8 cellular contexts compared by ENCODE assay signal in the genomic region with DNA sequence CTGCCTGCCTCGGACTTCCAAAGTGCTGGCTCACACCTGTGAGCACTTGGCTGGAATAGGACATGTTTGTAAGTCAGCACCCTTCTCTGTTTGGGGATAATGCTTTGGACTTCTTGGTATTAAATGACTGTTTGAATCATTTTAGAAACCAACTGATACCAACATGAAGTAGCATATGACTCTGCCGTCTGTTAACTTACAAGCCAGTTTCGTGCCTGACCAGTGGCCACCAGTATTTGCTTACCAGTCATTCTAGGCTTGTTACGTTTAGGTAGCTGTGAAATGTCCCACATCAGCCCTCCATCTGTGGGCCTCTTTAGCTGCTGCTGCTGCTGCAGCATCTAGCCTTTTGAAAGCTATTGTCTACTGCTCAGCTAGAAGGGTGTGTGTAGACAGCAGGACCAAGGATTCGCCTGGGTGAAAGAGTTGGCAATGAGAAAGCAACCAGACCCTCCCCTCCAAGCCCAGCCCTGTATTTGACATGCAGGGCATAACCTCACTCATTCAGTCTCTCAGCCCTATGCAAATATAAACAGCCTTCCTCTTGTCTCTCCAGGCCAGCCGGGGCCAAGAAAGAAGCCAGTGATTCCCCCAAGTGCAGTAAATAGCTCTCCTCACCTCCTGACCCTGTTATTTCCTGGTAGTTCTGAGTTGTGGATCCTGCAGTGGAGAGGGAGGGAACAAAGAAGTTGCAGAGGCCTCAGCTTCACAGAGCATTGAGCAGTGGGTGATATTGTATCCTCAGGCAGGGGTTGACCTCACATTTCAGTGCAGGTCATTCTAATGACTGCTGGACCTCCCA. TPM values are rescaled to one million over a fixed set of nuclear protein-coding genes. Genes with fewer than 3 reads are reported as not detected.
A peak's percentile ranks its signal among the peaks of the same experiment; 100 is the strongest.
DNase-seq lines count a peak whose midpoint lies in the region; ATAC-seq and TF ChIP-seq lines count a peak whose summit lies in the region.

No MANE protein-coding gene starts in this region.

- H3K4me1 ChIP-seq in ovary (ENCODE audit: insufficient read depth) (peaks cover 19% of the 10 kb centered on the region), prostate gland (replicated peaks) (no peaks in the 10 kb centered on the region)

- peak; percentile 70 for DNase-seq in NCI-H526 treated with DMSO at 0.1 percent for 48 hours (lab: John Stamatoyannopoulos, UW)
- DNase-seq in head of caudate nucleus, result peak in 38 of 42 donors; percentile 12 to 77 (median 52)
- no peak for DNase-seq in sciatic nerve (ENCODE audit: low spot score)
- DNase-seq in ovary, result no peak
- no peak for DNase-seq in prostate gland (ENCODE audit: low spot score)
- no peak for DNase-seq in NCI-H1417 treated with DMSO at 0.1 percent for 48 hours (lab: John Stamatoyannopoulos, UW)

- H3K27me3 ChIP-seq in ovary (no peaks in the 10 kb centered on the region), prostate gland (replicated peaks; ENCODE audit: insufficient read depth) (no peaks in the 10 kb centered on the region)

- no peaks in the 10 kb centered on the region for H3K9me3 ChIP-seq in ovary
- H3K9me3 ChIP-seq in prostate gland, result no peaks in the 10 kb centered on the region

- H3K27ac ChIP-seq in ovary (peak overlapping the region in 1 of 2 donors; percentile 38), prostate gland (no peak overlapping the region)

- H3K36me3 ChIP-seq in ovary (no peaks in the 10 kb centered on the region), prostate gland (no peaks in the 10 kb centered on the region)

- WGBS in ovary, 3 donors, result 45 to 57% (median 45%) methylated on average over 6 of the region's 6 CpGs
- 63% methylated on average over 6 of the region's 6 CpGs for WGBS in prostate gland

- ATAC-seq in GM18861 (IDR thresholded peaks at IDR 0.05; ENCODE audit: unreplicated experiment) (peak; percentile 90), HG02678 (IDR thresholded peaks at IDR 0.05; ENCODE audit: unreplicated experiment) (peak; percentile 84), sciatic nerve (peak; percentile 93)

- H3K4me3 ChIP-seq in ovary (no peak overlapping the region), prostate gland (no peak overlapping the region)

- no peak for TF ChIP-seq EP300 in ovary (IDR thresholded peaks at IDR 0.05)

- intact Hi-C loops in head of caudate nucleus (cut with DNase I), result no loop called here
- intact Hi-C loops in sciatic nerve (cut with DNase I), result no loop called here
- intact Hi-C loops in ovary (cut with DNase I), result no loop called here
- intact Hi-C loops in prostate gland (cut with DNase I), result no loop called here

- TF ChIP-seq CTCF in ovary (IDR thresholded peaks at IDR 0.05) (no peak), prostate gland (IDR thresholded peaks at IDR 0.05) (no peak)

- no peak for TF ChIP-seq POLR2A in ovary (IDR thresholded peaks at IDR 0.05)
- no peak for TF ChIP-seq POLR2A in prostate gland (IDR thresholded peaks at IDR 0.05)

RNA-seq across cellular contexts. Expression of a gene that starts 51.0 kb away (rescaled TPM):
- 10.8 TPM for total RNA-seq in sciatic nerve
- total RNA-seq in ovary, result 10 to 100 TPM; 10.2 to 16.8 (median 13.4) TPM
- polyA plus RNA-seq in ovary, result 10 to 100 TPM in 1 of 2 donors, 1 to 10 TPM in 1; 8.7 to 18.9 TPM
- 10 to 100 TPM in 1 of 2 donors, 1 to 10 TPM in 1; 9.4 to 19.9 TPM for total RNA-seq in prostate gland

RNA-seq across cellular contexts. Expression of a gene that starts 51.1 kb away (rescaled TPM):
- 1,125 TPM for total RNA-seq in sciatic nerve
- total RNA-seq in ovary, result 1,000 to 10,000 TPM; 3,013 to 4,925 (median 3,735) TPM
- polyA plus RNA-seq in ovary, result 1,000 to 10,000 TPM; 4,714 to 6,966 TPM
- 1,000 to 10,000 TPM; 2,124 to 2,276 TPM for total RNA-seq in prostate gland

Comparison
In these comparisons a context has a peak if more than half of its experiments do, and no peak if none do; other contexts are left out.
1. DNase-seq: peak in NCI-H526 treated with DMSO at 0.1 percent for 48 hours (single experiment) and head of caudate nucleus (38 of 42); none in sciatic nerve (single experiment), ovary (0 of 5), prostate gland (single experiment) and NCI-H1417 treated with DMSO at 0.1 percent for 48 hours (single experiment).
2. Peak in every context shown above with its lines, with median percentiles within 50 percentile points of each other: ATAC-seq.